24 cellular contexts compared by ENCODE assay signal in genomic region chr22:32352681-32353080, GRCh38. TPM values are rescaled to one million over a fixed set of nuclear protein-coding genes. Genes with fewer than 3 reads are reported as not detected.
"Had no signal": no experiment of that assay in that cellular context is flagged by ENCODE, and none has a peak within 500 bp of the region (broad histone marks: within the 10 kb centered on the region; RNA-seq: fewer than 3 reads in every experiment).

No MANE protein-coding gene starts in this region.

- H3K4me3 Mint-ChIP-seq: activated naive CD8-positive, alpha-beta T cell; dendritic cell treated with granulocyte-macrophage colony-stimulating factor and Interleukin-4, amounts not matched to agents 40 ng/mL and 50 ng/mL, for 4 days; memory B cell; naive B cell had no signal

- H3K27me3 ChIP-seq: heart left ventricle, ovary, testis, upper lobe of left lung had no signal

- H3K36me3 ChIP-seq: esophagus muscularis mucosa, gastroesophageal sphincter, heart left ventricle, left ventricle myocardium inferior, ovary, upper lobe of left lung had no signal

- H3K4me3 ChIP-seq: esophagus muscularis mucosa, gastroesophageal sphincter, left ventricle myocardium inferior, mucosa of descending colon, ovary, psoas muscle, skin epidermis had no signal

- H3K4me1 ChIP-seq: esophagus muscularis mucosa, gastroesophageal sphincter, heart left ventricle, left ventricle myocardium inferior, psoas muscle, testis, upper lobe of left lung had no signal

- H3K27ac Mint-ChIP-seq: activated naive CD8-positive, alpha-beta T cell; dendritic cell treated with granulocyte-macrophage colony-stimulating factor and Interleukin-4, amounts not matched to agents 40 ng/mL and 50 ng/mL, for 4 days; memory B cell had no signal

- DNase-seq: activated CD4-positive, alpha-beta T cell treated with anti-CD3 and anti-CD28 coated beads for 1 hour; activated CD4-positive, alpha-beta T cell treated with anti-CD3 and anti-CD28 coated beads, Interleukin-2, amount 50 U/mL, for 48 hours; effector CD8-positive, alpha-beta T cell; heart left ventricle; kidney glomerular epithelial cell; left ventricle myocardium inferior; mucosa of descending colon; naive B cell; ovary; psoas muscle; right cardiac atrium; stimulated activated CD4-positive, alpha-beta T cell treated with anti-CD3 and anti-CD28 coated beads, Interleukin-15, amount 100 ng/mL, for 24 hours; stimulated activated CD4-positive, alpha-beta T cell treated with anti-CD3 and anti-CD28 coated beads, Interleukin-2, amount 100 ng/mL, for 48 hours; testis had no signal

- H3K27ac ChIP-seq: esophagus muscularis mucosa, gastroesophageal sphincter, heart left ventricle, left ventricle myocardium inferior, ovary, psoas muscle, skin epidermis, testis, VCaP had no signal

- H3K4me1 Mint-ChIP-seq: memory B cell had no signal

- H3K9me3 ChIP-seq: esophagus muscularis mucosa, gastroesophageal sphincter, heart left ventricle, left ventricle myocardium inferior, mucosa of descending colon, ovary, psoas muscle, testis, upper lobe of left lung had no signal

- ATAC-seq: gastroesophageal sphincter, mucosa of descending colon, psoas muscle had no signal

- H3K36me3 Mint-ChIP-seq: activated naive CD8-positive, alpha-beta T cell; memory B cell had no signal

RNA-seq across cellular contexts. Expression of gene RFPL3, which starts 5.0 kb away (rescaled TPM):
- total RNA-seq: cerebellum, endothelial cell of umbilical vein, esophagus muscularis mucosa, gastroesophageal sphincter, heart left ventricle, left ventricle myocardium inferior, mucosa of descending colon, ovary, psoas muscle, right cardiac atrium, upper lobe of left lung had no signal
- polyA plus RNA-seq: endothelial cell of umbilical vein, heart left ventricle, psoas muscle, right cardiac atrium had no signal
